In genomic region chr11:106076923-106077608, GRCh38 we compare ENCODE assay signal across 1 cellular context.
TF ChIP-seq lines count a peak whose summit lies in the region.

Gene KBTBD3, minus strand, starts transcription at chr11:106077347. Its CDS starts 18,250 bp downstream, at chr11:106059097.

TF ChIP-seq in WTC11, 78 proteins besides CTCF, POLR2A, EP300 and RAD21 (continued from another document):
- TF ChIP-seq E2F5 (CRISPR knock-in tag; IDR thresholded peaks at IDR 0.05), result no peak
- no peak for TF ChIP-seq PRRX2 (CRISPR knock-in tag; IDR thresholded peaks at IDR 0.05)
- no peak for TF ChIP-seq SOX15 (CRISPR knock-in tag; IDR thresholded peaks at IDR 0.05)
- peak; percentile 77; the same call in 1 of the 2 replicates for TF ChIP-seq TEAD1 (CRISPR knock-in tag; IDR thresholded peaks at IDR 0.05)
- TF ChIP-seq ZNF121 (CRISPR knock-in tag; IDR thresholded peaks at IDR 0.05), result no peak
- no peak for TF ChIP-seq SMAD4 (CRISPR knock-in tag; IDR thresholded peaks at IDR 0.05)
- no peak for TF ChIP-seq AFF4 (CRISPR knock-in tag; IDR thresholded peaks at IDR 0.05; ENCODE audit: borderline replicate concordance)
- peak; percentile 21; the same call in 1 of the 2 replicates for TF ChIP-seq USF1 (CRISPR knock-in tag; IDR thresholded peaks at IDR 0.05)
- no peak for TF ChIP-seq ZNF416 (CRISPR knock-in tag; IDR thresholded peaks at IDR 0.05)
- no peak for TF ChIP-seq ESRRA (CRISPR knock-in tag; IDR thresholded peaks at IDR 0.05; ENCODE audit: borderline replicate concordance)
- no peak for TF ChIP-seq RELA (CRISPR knock-in tag; IDR thresholded peaks at IDR 0.05; ENCODE audit: borderline replicate concordance)
- TF ChIP-seq ZBTB43 (CRISPR knock-in tag; IDR thresholded peaks at IDR 0.05), result no peak
- no peak for TF ChIP-seq ZNF219 (CRISPR knock-in tag; IDR thresholded peaks at IDR 0.05; ENCODE audit: borderline replicate concordance)
- TF ChIP-seq STAT6 (CRISPR knock-in tag; conservative IDR thresholded peaks at IDR 0.05; ENCODE audit: low read depth), result no peak
- TF ChIP-seq MAX (CRISPR knock-in tag; IDR thresholded peaks at IDR 0.05), result peak; percentile 47
- TF ChIP-seq GRHL2 (CRISPR knock-in tag; IDR thresholded peaks at IDR 0.05; ENCODE audit: insufficient replicate concordance, severe bottlenecking), result no peak
- no peak for TF ChIP-seq EMX1 (CRISPR knock-in tag; IDR thresholded peaks at IDR 0.05)
- TF ChIP-seq AR (CRISPR knock-in tag; IDR thresholded peaks at IDR 0.05), result no peak
- no peak for TF ChIP-seq E2F4 (CRISPR knock-in tag; IDR thresholded peaks at IDR 0.05; ENCODE audit: borderline replicate concordance, low read depth)
- TF ChIP-seq CREB1 (CRISPR knock-in tag; IDR thresholded peaks at IDR 0.05), result no peak
- TF ChIP-seq USF2 (CRISPR knock-in tag; IDR thresholded peaks at IDR 0.05), result no peak
- TF ChIP-seq HMGXB4 (CRISPR knock-in tag; IDR thresholded peaks at IDR 0.05), result peak; percentile 22; the same call in 1 of the 2 replicates
- no peak for TF ChIP-seq RORB (CRISPR knock-in tag; IDR thresholded peaks at IDR 0.05)
- no peak for TF ChIP-seq NR1H2 (CRISPR knock-in tag; IDR thresholded peaks at IDR 0.05)
- no peak for TF ChIP-seq PREB (CRISPR knock-in tag; IDR thresholded peaks at IDR 0.05; ENCODE audit: borderline replicate concordance)
- TF ChIP-seq JAZF1 (CRISPR knock-in tag; IDR thresholded peaks at IDR 0.05), result no peak
- TF ChIP-seq FOXP4 (CRISPR knock-in tag; IDR thresholded peaks at IDR 0.05), result peak; percentile 13; the same call in 1 of the 2 replicates
TF ChIP-seq in WTC11: peak in this region for 11.
